Comparison of ENCODE assay signal across 8 cellular contexts in genomic region chr1:41365772-41366427, GRCh38. TPM values are rescaled to one million over a fixed set of nuclear protein-coding genes. Genes with fewer than 3 reads are reported as not detected.
A peak's percentile ranks its signal among the peaks of the same experiment; 100 is the strongest.
DNase-seq lines count a peak whose midpoint lies in the region; ATAC-seq and TF ChIP-seq lines count a peak whose summit lies in the region.

No MANE protein-coding gene starts in this region.

- H3K36me3 ChIP-seq in H7 (replicated peaks; ENCODE audit: control insufficient read depth, insufficient read depth, low read length) = no peaks in the 10 kb centered on the region
- no peaks in the 10 kb centered on the region for H3K36me3 ChIP-seq in hepatocyte (replicated peaks; ENCODE audit: insufficient read depth, low read depth)
- no peaks in the 10 kb centered on the region for H3K36me3 ChIP-seq in suprapubic skin

- H3K36me3 Mint-ChIP-seq in HFFc6 (ENCODE audit: low read depth) = no peaks in the 10 kb centered on the region

- H3K9me3 Mint-ChIP-seq in HFFc6 = no peaks in the 10 kb centered on the region

- no peaks in the 10 kb centered on the region for H3K79me2 ChIP-seq in hepatocyte

- 0 out of 2 replicates have a peak overlapping the region, but pooled peaks have one; percentile 10 for H3K4me3 ChIP-seq in AG04450 (ENCODE audit: low read depth, low read length)
- peak overlapping the region; percentile 50 for H3K4me3 ChIP-seq in H7 (ENCODE audit: insufficient read depth, low read depth, low read length)
- H3K4me3 ChIP-seq in hepatocyte = peak overlapping the region; percentile 8
- peak overlapping the region; percentile 56 for H3K4me3 ChIP-seq in suprapubic skin

- POLR2A ChIA-PET in AG04450 (lab: Yijun Ruan, JAX) = no interaction called here
- POLR2A ChIA-PET in RWPE1 (lab: Yijun Ruan, JAX; ENCODE audit: low non-redundant PET) = no interaction called here

- no peaks in the 10 kb centered on the region; the same call in 1 of the 2 replicates for H3K9me3 ChIP-seq in AG04450 (ENCODE audit: control insufficient read depth, insufficient read depth, low read length)
- H3K9me3 ChIP-seq in hepatocyte (ENCODE audit: low read depth) = no peaks in the 10 kb centered on the region
- no peaks in the 10 kb centered on the region for H3K9me3 ChIP-seq in suprapubic skin

- DNase-seq in AG04450 (ENCODE audit: low read depth, low spot score) (no peak), H7 (peak; percentile 83), RWPE1 (ENCODE audit: low spot score) (no peak), hepatocyte (ENCODE audit: low spot score) (no peak), suprapubic skin (ENCODE audit: low spot score in 2 of 2) (no peak), HFFc6 (no peak), SHP77 treated with DMSO at 0.1 percent for 48 hours (lab: John Stamatoyannopoulos, UW) (no peak)

- no peak overlapping the region for H3K4me3 Mint-ChIP-seq in HFFc6

- CTCF ChIA-PET in AG04450 (lab: Charles Lee) = no interaction called here
- CTCF ChIA-PET in RWPE1 (lab: Yijun Ruan, JAX) = no interaction called here

- TF ChIP-seq POLR2A in suprapubic skin (IDR thresholded peaks at IDR 0.05) = no peak

- no peak overlapping the region for H3K27ac ChIP-seq in AG04450 (ENCODE audit: low read depth, low read length)
- H3K27ac ChIP-seq in RWPE1 = peak overlapping the region; percentile 82
- H3K27ac ChIP-seq in hepatocyte = peak overlapping the region; percentile 58
- H3K27ac ChIP-seq in suprapubic skin = peak overlapping the region; percentile 69

- H3K27ac Mint-ChIP-seq in HFFc6 = no peak overlapping the region

- TF ChIP-seq EP300 in suprapubic skin (IDR thresholded peaks at IDR 0.05) = no peak

- H3K4me1 Mint-ChIP-seq in HFFc6 (ENCODE audit: low read depth) = no peaks in the 10 kb centered on the region

- TF ChIP-seq CTCF in AG04450 (IDR thresholded peaks at IDR 0.05; ENCODE audit: low read depth, low read length) (no peak), RWPE1 (conservative IDR thresholded peaks at IDR 0.05; ENCODE audit: low read depth) (no peak), hepatocyte (IDR thresholded peaks at IDR 0.05; ENCODE audit: poor library complexity) (no peak), suprapubic skin (IDR thresholded peaks at IDR 0.05) (no peak), HFFc6 (IDR thresholded peaks at IDR 0.05) (no peak)

- WGBS in hepatocyte (ENCODE audit: low lambda C conversion rate, missing lambda C conversion rate) = 18% methylated on average over 6 of the region's 20 CpGs
- 4% methylated on average over 12 of the region's 20 CpGs for WGBS in suprapubic skin

- H3K27me3 ChIP-seq in AG04450 (ENCODE audit: control insufficient read depth, insufficient read depth, low read length) (peaks cover 76% of the 10 kb centered on the region), H7 (ENCODE audit: control insufficient read depth, insufficient read depth, low read length) (peaks cover 70% of the 10 kb centered on the region), hepatocyte (peaks cover 18% of the 10 kb centered on the region), suprapubic skin (no peaks in the 10 kb centered on the region)

- peaks cover 53% of the 10 kb centered on the region for H3K27me3 Mint-ChIP-seq in HFFc6 (ENCODE audit: insufficient read depth)

- H2AFZ ChIP-seq in hepatocyte = peak overlapping the region; percentile 15

- H3K4me2 ChIP-seq in hepatocyte = peak overlapping the region; percentile 89

- no peak for ATAC-seq in HG03457 (IDR thresholded peaks at IDR 0.05; ENCODE audit: unreplicated experiment)

- no peaks in the 10 kb centered on the region for H3K9me2 ChIP-seq in hepatocyte (replicated peaks; ENCODE audit: insufficient read depth)

- no peaks in the 10 kb centered on the region for H4K20me1 ChIP-seq in hepatocyte (ENCODE audit: insufficient read depth, poor library complexity, severe bottlenecking)

- peaks cover 31% of the 10 kb centered on the region for H3K4me1 ChIP-seq in hepatocyte (ENCODE audit: insufficient read depth)
- H3K4me1 ChIP-seq in suprapubic skin = peaks cover 52% of the 10 kb centered on the region

RNA-seq across cellular contexts. Expression of gene FOXO6, which starts 4.7 kb away (rescaled TPM):
- not detected in 2 replicates for polyA plus RNA-seq in AG04450 (2011; rRNA removed)
- not detected in 2 replicates for polyA minus RNA-seq in AG04450 (2011; rRNA and poly(A)+ RNA removed)
- total RNA-seq in H7 (2014; rRNA removed; shearing (Covaris generic)) = 0.97 and 1.00 TPM in 2 replicates
- total RNA-seq in hepatocyte = 0.80 and 1.4 TPM in 2 replicates
- 4.2 and 5.0 TPM in 2 replicates for polyA plus RNA-seq in hepatocyte
- total RNA-seq in suprapubic skin = 1 to 10 TPM; 1.4 to 2.8 (median 1.6) TPM
- under 1 TPM in 2 of 6 experiments, not detected in 4; 0.07 to 0.08 TPM for total RNA-seq in HFFc6 (2021; fragmentation: NEBNext Ultra II Directional; extraction: Animal tissue kit (Norgen Biotek cat#: 25700))
